8 cellular contexts compared by ENCODE assay signal in genomic region chr4:107719927-107720722, GRCh38. TPM values are rescaled to one million over a fixed set of nuclear protein-coding genes. Genes with fewer than 3 reads are reported as not detected.
DNase-seq lines count a peak whose midpoint lies in the region; ATAC-seq and TF ChIP-seq lines count a peak whose summit lies in the region.

Gene PAPSS1, minus strand, starts transcription at chr4:107720234. Its CDS starts 55 bp downstream, at chr4:107720179.

- H3K4me1 Mint-ChIP-seq in activated naive CD4-positive, alpha-beta T cell treated with anti-CD3 and anti-CD28 coated beads, Interleukin-2, amount 10 ng/mL, durations not matched to agents 7 days and 5 days, result peaks cover 34% of the 10 kb centered on the region

- H3K27ac ChIP-seq in SK-N-MC (no peak within 1 kb of the TSS), gastroesophageal sphincter (peak within 1 kb of the TSS; percentile 82 to 93 (median 90)), neutrophil (peak within 1 kb of the TSS; percentile 87)

- peak; percentile 58 to 64 for TF ChIP-seq POLR2A in gastroesophageal sphincter (IDR thresholded peaks at IDR 0.05)

- peak within 1 kb of the TSS; percentile 90 for H3K4me3 Mint-ChIP-seq in activated naive CD4-positive, alpha-beta T cell treated with anti-CD3 and anti-CD28 coated beads, Interleukin-2, amount 10 ng/mL, durations not matched to agents 7 days and 5 days

- H3K36me3 Mint-ChIP-seq in activated naive CD4-positive, alpha-beta T cell treated with anti-CD3 and anti-CD28 coated beads, Interleukin-2, amount 10 ng/mL, durations not matched to agents 7 days and 5 days, result peaks cover 7% of the 10 kb centered on the region

- no peaks in the 10 kb centered on the region for H3K9me3 Mint-ChIP-seq in activated naive CD4-positive, alpha-beta T cell treated with anti-CD3 and anti-CD28 coated beads, Interleukin-2, amount 10 ng/mL, durations not matched to agents 7 days and 5 days

- H3K27me3 Mint-ChIP-seq in activated naive CD4-positive, alpha-beta T cell treated with anti-CD3 and anti-CD28 coated beads, Interleukin-2, amount 10 ng/mL, durations not matched to agents 7 days and 5 days, result no peaks in the 10 kb centered on the region

- 0% methylated on average over 12 of the region's 90 CpGs; no CpG with 5 or more reads in 1 of the 2 donors for WGBS in gastroesophageal sphincter (ENCODE audit: low coverage in 1 of 2), 2 donors

- H3K27me3 ChIP-seq in gastroesophageal sphincter (peaks cover 4% of the 10 kb centered on the region), neutrophil (peaks cover 8% of the 10 kb centered on the region)

- H3K4me3 ChIP-seq in GM08714 (ENCODE audit: low read length) (peak within 1 kb of the TSS; percentile 76), SK-N-MC (peak within 1 kb of the TSS; percentile 95), gastroesophageal sphincter (peak within 1 kb of the TSS; percentile 49 to 94), neutrophil (ENCODE audit: low read depth in 1 of 2, low read length in 1 of 2) (peak within 1 kb of the TSS; percentile 85 to 99)

- H3K9me3 ChIP-seq in SK-N-MC (ENCODE audit: low read depth, low read length), result no peaks in the 10 kb centered on the region
- H3K9me3 ChIP-seq in gastroesophageal sphincter, result no peaks in the 10 kb centered on the region
- no peaks in the 10 kb centered on the region for H3K9me3 ChIP-seq in neutrophil

- ATAC-seq in HG02588 (IDR thresholded peaks at IDR 0.05; ENCODE audit: unreplicated experiment) (peak; percentile 88), gastroesophageal sphincter (peak; percentile 98)

- DNase-seq in NCI-H1048 (lab: John Stamatoyannopoulos, UW) (peak; percentile 96), SK-N-MC (ENCODE audit: low read depth, low spot score) (peak; percentile 82)
- DNase-seq in activated naive CD4-positive, alpha-beta T cell treated with anti-CD3 and anti-CD28 coated beads, Interleukin-2, amount 10 ng/mL, durations not matched to agents 7 days and 5 days, result peak; percentile 96

- H3K4me1 ChIP-seq in gastroesophageal sphincter, result peaks cover 0 to 32% (median 11%) of the 10 kb centered on the region in 3 donors
- H3K4me1 ChIP-seq in neutrophil (ENCODE audit: control insufficient read depth in 1 of 2, insufficient read depth in 1 of 2, low read depth in 1 of 2, low read length in 1 of 2), result peaks cover 28 to 29% of the 10 kb centered on the region in 2 experiments

- peak in 1 of 4 experiments; percentile 16 for TF ChIP-seq CTCF in gastroesophageal sphincter (IDR thresholded peaks at IDR 0.05)
- TF ChIP-seq CTCF in neutrophil (IDR thresholded peaks at IDR 0.05), result peak; percentile 20
- no peak for TF ChIP-seq CTCF in subcutaneous adipose tissue (IDR thresholded peaks at IDR 0.05; ENCODE audit: low read depth)

- no peak for TF ChIP-seq EP300 in gastroesophageal sphincter (IDR thresholded peaks at IDR 0.05)

- CTCF ChIA-PET in activated naive CD4-positive, alpha-beta T cell treated with anti-CD3 and anti-CD28 coated beads, Interleukin-2, amount 10 ng/mL, durations not matched to agents 7 days and 5 days (lab: Charles Lee), result interaction anchor here (1.0 to 1.2 kb wide), 2 partner anchors 16 to 299 kb away, joined by 3 to 4 read pairs; no protein-coding TSS in a partner anchor

- H3K36me3 ChIP-seq in SK-N-MC (ENCODE audit: insufficient read depth, low read length), result peaks cover 10% of the 10 kb centered on the region; the same call in 1 of the 2 replicates
- H3K36me3 ChIP-seq in gastroesophageal sphincter, result no peaks in the 10 kb centered on the region
- no peaks in the 10 kb centered on the region for H3K36me3 ChIP-seq in neutrophil

- peak within 1 kb of the TSS; percentile 63 for H3K9ac ChIP-seq in SK-N-MC (ENCODE audit: insufficient read length)

- peak within 1 kb of the TSS; percentile 96 for H3K27ac Mint-ChIP-seq in activated naive CD4-positive, alpha-beta T cell treated with anti-CD3 and anti-CD28 coated beads, Interleukin-2, amount 10 ng/mL, durations not matched to agents 7 days and 5 days

RNA-seq across cellular contexts. Expression of gene PAPSS1, which starts in this region (rescaled TPM):
- 10 to 100 TPM; 21.9 to 36.2 (median 25.3) TPM for total RNA-seq in gastroesophageal sphincter
- total RNA-seq in subcutaneous adipose tissue, result 10 to 100 TPM; 37.0 to 67.0 (median 44.8) TPM
